Comparison of ENCODE assay signal across 19 cellular contexts in the genomic region with DNA sequence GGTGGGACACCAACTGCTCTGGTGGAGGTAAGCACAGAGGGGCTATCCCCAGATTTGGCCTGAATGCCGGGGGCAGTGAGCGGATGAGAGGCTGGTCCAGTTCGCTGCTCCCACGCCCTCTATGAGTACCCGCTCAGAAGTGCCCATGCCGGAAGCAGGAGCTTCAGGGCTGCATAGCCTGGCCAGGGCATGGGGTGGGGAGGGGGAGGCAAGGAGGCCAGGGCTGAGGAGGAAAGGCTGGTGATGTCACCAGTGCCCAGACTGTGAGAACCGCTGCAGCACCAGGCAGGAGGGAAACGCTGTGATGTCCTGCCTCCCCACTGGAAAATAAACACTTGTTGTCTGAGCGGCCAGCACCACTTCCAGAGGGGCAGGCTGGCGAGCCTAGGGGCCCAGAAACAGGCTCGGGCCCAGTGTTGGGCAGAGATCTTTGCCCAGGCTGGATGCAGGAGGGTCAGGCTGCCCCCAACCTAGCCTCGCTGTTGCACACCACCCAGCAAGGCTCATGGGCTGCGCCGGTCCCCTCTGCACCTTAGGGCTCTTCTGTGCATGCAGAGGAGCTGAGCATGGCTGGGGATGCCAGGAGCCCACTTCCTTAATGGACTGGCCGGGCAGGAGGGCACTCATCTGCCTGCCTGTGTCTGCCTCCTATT. TPM values are rescaled to one million over a fixed set of nuclear protein-coding genes. Genes with fewer than 3 reads are reported as not detected.
DNase-seq lines count a peak whose midpoint lies in the region; ATAC-seq and TF ChIP-seq lines count a peak whose summit lies in the region.
"Had no signal": no experiment of that assay in that cellular context is flagged by ENCODE, and none has a peak within 500 bp of the region (broad histone marks: within the 10 kb centered on the region; RNA-seq: fewer than 3 reads in every experiment).

No MANE protein-coding gene starts in this region.

- H3K9me3 ChIP-seq in heart left ventricle = no peaks in the 10 kb centered on the region
- no peaks in the 10 kb centered on the region for H3K9me3 ChIP-seq in aorta (ENCODE audit: control insufficient read depth, low read length)
- H3K9me3 ChIP-seq: vagina had no signal

- peaks cover 30% of the 10 kb centered on the region for H3K27me3 Mint-ChIP-seq in endothelial cell (ENCODE audit: unreplicated experiment)
- no peaks in the 10 kb centered on the region for H3K27me3 Mint-ChIP-seq in activated CD8-positive, alpha-beta T cell treated with anti-CD3 and anti-CD28 coated beads, Interleukin-2, amount 10 ng/mL, durations not matched to agents 7 days and 5 days (ENCODE audit: low read depth)
- H3K27me3 Mint-ChIP-seq: central memory CD8-positive, alpha-beta T cell had no signal

- ATAC-seq in heart left ventricle (peak in 3 of 4 donors; percentile 12 to 44 (median 12)), aorta (ENCODE audit: low FRiP score) (peak; percentile 39), HG03159 (IDR thresholded peaks at IDR 0.05; ENCODE audit: unreplicated experiment) (no peak)
- no peak for ATAC-seq in activated CD8-positive, alpha-beta T cell treated with anti-CD3 and anti-CD28 coated beads, Interleukin-2, amount 10 ng/mL, durations not matched to agents 7 days and 5 days
- ATAC-seq: activated T-cell treated with anti-CD3 and anti-CD28 coated beads, Interleukin-2, amount 50 U/mL, for 72 hours; effector memory CD8-positive, alpha-beta T cell; foreskin keratinocyte had no signal

- no peak overlapping the region for H3K4me3 Mint-ChIP-seq in endothelial cell (ENCODE audit: unreplicated experiment)
- H3K4me3 Mint-ChIP-seq in activated CD8-positive, alpha-beta T cell treated with anti-CD3 and anti-CD28 coated beads, Interleukin-2, amount 10 ng/mL, durations not matched to agents 7 days and 5 days = no peak overlapping the region
- H3K4me3 Mint-ChIP-seq: activated CD4-positive, alpha-beta memory T cell treated with anti-CD3 and anti-CD28 coated beads for 36 hours; activated T-cell treated with anti-CD3 and anti-CD28 coated beads, Interleukin-2, amount 50 U/mL, for 72 hours; central memory CD8-positive, alpha-beta T cell; effector memory CD8-positive, alpha-beta T cell had no signal

- peak overlapping the region; percentile 95 for H3K27ac Mint-ChIP-seq in endothelial cell (ENCODE audit: unreplicated experiment)
- H3K27ac Mint-ChIP-seq in activated CD8-positive, alpha-beta T cell treated with anti-CD3 and anti-CD28 coated beads, Interleukin-2, amount 10 ng/mL, durations not matched to agents 7 days and 5 days = no peak overlapping the region
- H3K27ac Mint-ChIP-seq: activated CD4-positive, alpha-beta memory T cell treated with anti-CD3 and anti-CD28 coated beads for 36 hours; activated T-cell treated with anti-CD3 and anti-CD28 coated beads, Interleukin-2, amount 50 U/mL, for 72 hours; effector memory CD8-positive, alpha-beta T cell had no signal

- TF ChIP-seq CTCF in heart left ventricle (IDR thresholded peaks at IDR 0.05) (no peak), endothelial cell (IDR thresholded peaks at IDR 0.05; ENCODE audit: unreplicated experiment) (no peak)

- H3K36me3 ChIP-seq in heart left ventricle = no peaks in the 10 kb centered on the region
- H3K36me3 ChIP-seq in aorta (ENCODE audit: control insufficient read depth in 1 of 2, insufficient read depth in 2 of 2, low read length in 1 of 2) = no peaks in the 10 kb centered on the region
- H3K36me3 ChIP-seq: vagina had no signal

- DNase-seq in heart left ventricle = peak in 1 of 5 donors; percentile 60
- no peak for DNase-seq in cardiac septum (ENCODE audit: low spot score)
- no peak for DNase-seq in endothelial cell (ENCODE audit: low spot score)
- peak; percentile 59 to 60 for DNase-seq in lung microvascular endothelial cell (ENCODE audit: low read depth in 2 of 2)
- DNase-seq in aorta = no peak
- DNase-seq in activated effector memory CD4-positive, alpha-beta T cell treated with anti-CD3 and anti-CD28 coated beads, Interleukin-2, amount 50 U/mL, for 16 hours = no peak
- no peak for DNase-seq in activated CD8-positive, alpha-beta T cell treated with anti-CD3 and anti-CD28 coated beads, Interleukin-2, amount 10 ng/mL, durations not matched to agents 7 days and 5 days
- DNase-seq: activated CD4-positive, alpha-beta memory T cell treated with anti-CD3 and anti-CD28 coated beads for 36 hours; activated T-cell treated with anti-CD3 and anti-CD28 coated beads, Interleukin-2, amount 50 U/mL, for 72 hours; effector memory CD8-positive, alpha-beta T cell; foreskin keratinocyte; MV-4-11; NCI-H226; occipital lobe had no signal

- H3K36me3 Mint-ChIP-seq in endothelial cell (ENCODE audit: low read depth, unreplicated experiment) = peaks cover 13% of the 10 kb centered on the region
- H3K36me3 Mint-ChIP-seq in activated CD8-positive, alpha-beta T cell treated with anti-CD3 and anti-CD28 coated beads, Interleukin-2, amount 10 ng/mL, durations not matched to agents 7 days and 5 days (ENCODE audit: low read depth) = no peaks in the 10 kb centered on the region
- H3K36me3 Mint-ChIP-seq: activated CD4-positive, alpha-beta memory T cell treated with anti-CD3 and anti-CD28 coated beads for 36 hours had no signal

- H3K27ac ChIP-seq in heart left ventricle (peak overlapping the region; percentile 48 to 90 (median 74)), aorta (ENCODE audit: low read depth in 1 of 2, low read length in 2 of 2) (no peak overlapping the region)
- H3K27ac ChIP-seq: foreskin keratinocyte, vagina had no signal

- H3K4me3 ChIP-seq in heart left ventricle (peak overlapping the region in 9 of 12 donors; percentile 11 to 50 (median 35)), aorta (ENCODE audit: low read length in 2 of 2) (no peak overlapping the region)
- H3K4me3 ChIP-seq: skin epidermis, vagina had no signal

- H3K27me3 ChIP-seq in heart left ventricle (no peaks in the 10 kb centered on the region), aorta (ENCODE audit: control insufficient read depth in 1 of 2, insufficient read depth in 2 of 2, low read length in 1 of 2) (no peaks in the 10 kb centered on the region)
- H3K27me3 ChIP-seq: vagina had no signal

- CTCF ChIA-PET in activated CD8-positive, alpha-beta T cell treated with anti-CD3 and anti-CD28 coated beads, Interleukin-2, amount 10 ng/mL, durations not matched to agents 7 days and 5 days (lab: Charles Lee) = interaction anchor here (1.5 to 2.5 kb wide), 4 partner anchors 12 to 23 kb away, joined by 3 to 12 read pairs (median 8); no protein-coding TSS in a partner anchor

- H3K9me3 Mint-ChIP-seq in endothelial cell (ENCODE audit: unreplicated experiment) = no peaks in the 10 kb centered on the region
- H3K9me3 Mint-ChIP-seq in activated CD8-positive, alpha-beta T cell treated with anti-CD3 and anti-CD28 coated beads, Interleukin-2, amount 10 ng/mL, durations not matched to agents 7 days and 5 days (ENCODE audit: insufficient read depth) = no peaks in the 10 kb centered on the region
- H3K9me3 Mint-ChIP-seq: activated CD4-positive, alpha-beta memory T cell treated with anti-CD3 and anti-CD28 coated beads for 36 hours; activated T-cell treated with anti-CD3 and anti-CD28 coated beads, Interleukin-2, amount 50 U/mL, for 72 hours; central memory CD8-positive, alpha-beta T cell; effector memory CD8-positive, alpha-beta T cell had no signal

- peaks cover 80% of the 10 kb centered on the region for H3K4me1 Mint-ChIP-seq in endothelial cell (ENCODE audit: unreplicated experiment)
- no peaks in the 10 kb centered on the region for H3K4me1 Mint-ChIP-seq in activated CD8-positive, alpha-beta T cell treated with anti-CD3 and anti-CD28 coated beads, Interleukin-2, amount 10 ng/mL, durations not matched to agents 7 days and 5 days (ENCODE audit: low read depth)
- H3K4me1 Mint-ChIP-seq: central memory CD8-positive, alpha-beta T cell had no signal

- WGBS in heart left ventricle, 4 donors = 60 to 74% (median 64%) methylated on average over 13 to 15 of the region's 15 CpGs
- 76 to 82% methylated on average over 15 of the region's 15 CpGs for WGBS in aorta, 2 donors

- peaks cover 0 to 57% (median 13%) of the 10 kb centered on the region in 12 donors for H3K4me1 ChIP-seq in heart left ventricle
- no peaks in the 10 kb centered on the region for H3K4me1 ChIP-seq in aorta (ENCODE audit: control insufficient read depth in 1 of 2, insufficient read depth in 2 of 2, low read length in 2 of 2)
- H3K4me1 ChIP-seq: foreskin keratinocyte, vagina had no signal

- POLR2A ChIA-PET in activated CD8-positive, alpha-beta T cell treated with anti-CD3 and anti-CD28 coated beads, Interleukin-2, amount 10 ng/mL, durations not matched to agents 7 days and 5 days (lab: Charles Lee) = no interaction called here

- intact Hi-C loops in heart left ventricle (cut with DNase I) = no loop called here
- intact Hi-C loops in cardiac septum (cut with DNase I) = no loop called here
- intact Hi-C loops in aorta (cut with DNase I) = no loop called here

- TF ChIP-seq POLR2A in heart left ventricle (IDR thresholded peaks at IDR 0.05) = no peak

RNA-seq across cellular contexts. Expression of a gene that starts 10.9 kb away (rescaled TPM):
- total RNA-seq in heart left ventricle = 10 to 100 TPM in 6 of 9 donors, 1 to 10 TPM in 3; 4.7 to 20.8 (median 13.5) TPM
- 10 to 100 TPM in 1 of 2 donors, 1 to 10 TPM in 1; 6.8 to 11.1 TPM for polyA plus RNA-seq in heart left ventricle
- total RNA-seq in cardiac septum = 11.5 TPM
- 257 TPM for total RNA-seq in endothelial cell (ENCODE audit: unreplicated experiment)
- 48.0 and 75.2 TPM in 2 replicates for total RNA-seq in lung microvascular endothelial cell
- 10 to 100 TPM in 1 of 2 donors, 1 to 10 TPM in 1; 9.7 to 28.4 TPM for total RNA-seq in aorta
- polyA plus RNA-seq in aorta = under 1 TPM; 0.20 to 0.38 TPM
- total RNA-seq in activated CD8-positive, alpha-beta T cell treated with anti-CD3 and anti-CD28 coated beads, Interleukin-2, amount 10 ng/mL, durations not matched to agents 7 days and 5 days = not detected
- total RNA-seq: activated CD4-positive, alpha-beta memory T cell treated with anti-CD3 and anti-CD28 coated beads for 36 hours; foreskin keratinocyte; mononuclear cell had no signal
- polyA plus RNA-seq: foreskin keratinocyte had no signal

RNA-seq across cellular contexts. Expression of a gene that starts 24.0 kb away (rescaled TPM):
- total RNA-seq in heart left ventricle (10 to 100 TPM; 18.0 to 29.2 (median 23.1) TPM), cardiac septum (16.0 TPM), endothelial cell (ENCODE audit: unreplicated experiment) (39.2 TPM), lung microvascular endothelial cell (32.9 and 41.5 TPM in 2 replicates), aorta (10 to 100 TPM; 18.6 to 22.5 TPM)
- polyA plus RNA-seq in heart left ventricle (10 to 100 TPM; 14.7 to 21.3 TPM), aorta (10 to 100 TPM in 1 of 2 donors, 1 to 10 TPM in 1; 5.5 to 10.3 TPM)
- total RNA-seq in activated CD8-positive, alpha-beta T cell treated with anti-CD3 and anti-CD28 coated beads, Interleukin-2, amount 10 ng/mL, durations not matched to agents 7 days and 5 days = 10 to 100 TPM; 17.8 to 18.4 TPM

RNA-seq across cellular contexts. Expression of a gene that starts 35.0 kb away (rescaled TPM):
- total RNA-seq in heart left ventricle (1 to 10 TPM in 6 of 9 donors, under 1 TPM in 3; 0.72 to 5.3 (median 1.8) TPM), cardiac septum (1.6 TPM), endothelial cell (ENCODE audit: unreplicated experiment) (16.4 TPM), lung microvascular endothelial cell (2.4 and 4.8 TPM in 2 replicates), aorta (1 to 10 TPM; 2.1 to 5.3 TPM)
- polyA plus RNA-seq in heart left ventricle (1 to 10 TPM; 2.4 to 6.1 TPM), aorta (1 to 10 TPM; 1.2 to 4.5 TPM)
- total RNA-seq in activated CD8-positive, alpha-beta T cell treated with anti-CD3 and anti-CD28 coated beads, Interleukin-2, amount 10 ng/mL, durations not matched to agents 7 days and 5 days = 1 to 10 TPM; 8.3 to 8.9 TPM

RNA-seq across cellular contexts. Expression of a gene that starts 44.2 kb away (rescaled TPM):
- not detected for total RNA-seq in heart left ventricle
- polyA plus RNA-seq in heart left ventricle = not detected
- total RNA-seq in cardiac septum = 0.13 TPM
- 1.4 TPM for total RNA-seq in endothelial cell (ENCODE audit: unreplicated experiment)
- not detected in 2 replicates for total RNA-seq in lung microvascular endothelial cell
- under 1 TPM; 0.19 to 0.30 TPM for total RNA-seq in aorta
- polyA plus RNA-seq in aorta = under 1 TPM in 1 of 2 donors, not detected in 1; 0.15 TPM
- total RNA-seq in activated CD8-positive, alpha-beta T cell treated with anti-CD3 and anti-CD28 coated beads, Interleukin-2, amount 10 ng/mL, durations not matched to agents 7 days and 5 days = not detected
- total RNA-seq: mononuclear cell had no signal

Comparison
In these comparisons a context has a peak if more than half of its experiments do, and no peak if none do; other contexts are left out.
1. ATAC-seq: peak in heart left ventricle (3 of 4) and aorta (single experiment); none in HG03159 (single experiment) and activated CD8-positive, alpha-beta T cell treated with anti-CD3 and anti-CD28 coated beads, Interleukin-2, amount 10 ng/mL, durations not matched to agents 7 days and 5 days (single experiment).
2. DNase-seq: peak in lung microvascular endothelial cell (2 of 2); none in cardiac septum (single experiment), endothelial cell (single experiment), aorta (0 of 2), activated effector memory CD4-positive, alpha-beta T cell treated with anti-CD3 and anti-CD28 coated beads, Interleukin-2, amount 50 U/mL, for 16 hours (single experiment) and activated CD8-positive, alpha-beta T cell treated with anti-CD3 and anti-CD28 coated beads, Interleukin-2, amount 10 ng/mL, durations not matched to agents 7 days and 5 days (single experiment).
3. H3K27ac ChIP-seq: peak in heart left ventricle (12 of 12); none in aorta (0 of 2).
4. H3K4me3 ChIP-seq: peak in heart left ventricle (9 of 12); none in aorta (0 of 2).
5. RNA of a gene that starts 10.9 kb away (total RNA-seq): 257 TPM in endothelial cell (single experiment), 48.0 to 75.2 TPM in lung microvascular endothelial cell, 9.7 to 28.4 TPM in aorta, 4.7 to 20.8 TPM in heart left ventricle and 11.5 TPM in cardiac septum (single experiment); not detected in activated CD8-positive, alpha-beta T cell treated with anti-CD3 and anti-CD28 coated beads, Interleukin-2, amount 10 ng/mL, durations not matched to agents 7 days and 5 days; every median in the first group is over 4 times any median in the second.